Comparison of ENCODE assay signal across 9 cellular contexts in the genomic region with DNA sequence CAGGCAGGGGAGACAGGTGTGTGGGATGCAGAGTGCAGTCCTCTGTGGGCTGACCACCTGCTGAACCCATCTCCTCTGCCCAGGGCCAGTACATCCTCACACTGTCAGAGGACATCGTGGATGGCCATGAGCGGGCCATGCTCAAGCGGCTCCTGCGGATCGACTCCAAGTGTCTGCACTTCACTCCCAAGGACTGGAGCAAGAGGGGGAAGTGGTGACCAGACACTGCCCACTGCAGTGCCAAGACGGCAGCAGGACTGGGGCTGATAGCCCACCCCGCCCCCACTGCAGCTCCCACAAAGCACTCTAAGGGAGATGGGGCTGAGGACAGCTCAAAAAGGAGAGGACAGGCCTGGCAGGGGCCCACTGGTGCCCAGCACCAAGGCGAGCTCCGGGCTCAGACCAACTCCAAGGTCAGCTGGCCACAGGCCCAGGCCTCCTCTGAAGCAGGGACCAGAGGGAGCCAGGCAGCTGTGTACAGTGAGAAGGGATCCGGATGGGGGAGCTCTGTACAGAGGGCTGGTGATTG. TPM values are rescaled to one million over a fixed set of nuclear protein-coding genes. Genes with fewer than 3 reads are reported as not detected.
DNase-seq lines count a peak whose midpoint lies in the region; ATAC-seq and TF ChIP-seq lines count a peak whose summit lies in the region.
"Had no signal": no experiment of that assay in that cellular context is flagged by ENCODE, and none has a peak within 500 bp of the region (broad histone marks: within the 10 kb centered on the region; RNA-seq: fewer than 3 reads in every experiment).

No MANE protein-coding gene starts in this region.

- H3K4me3 Mint-ChIP-seq in activated T-cell treated with anti-CD3 and anti-CD28 coated beads, Interleukin-2, amount 50 U/mL, for 4 hours: peak overlapping the region; percentile 95

- ATAC-seq in activated T-cell treated with anti-CD3 and anti-CD28 coated beads, Interleukin-2, amount 50 U/mL, for 4 hours: no peak
- no peak for ATAC-seq in activated naive CD4-positive, alpha-beta T cell treated with anti-CD3 and anti-CD28 coated beads, Interleukin-2, amount 50 U/mL, for 72 hours
- ATAC-seq in thoracic aorta (ENCODE audit: insufficient number of reproducible peaks, low FRiP score, low read depth) (no peak), HG02610 (IDR thresholded peaks at IDR 0.05; ENCODE audit: unreplicated experiment) (no peak), GM19395 (IDR thresholded peaks at IDR 0.05; ENCODE audit: unreplicated experiment) (no peak)
- ATAC-seq: gastrocnemius medialis had no signal

- H3K27me3 ChIP-seq in iPS-15b (ENCODE audit: control insufficient read depth, insufficient read depth, low read length) (no peaks in the 10 kb centered on the region), thoracic aorta (replicated peaks; ENCODE audit: insufficient read depth) (no peaks in the 10 kb centered on the region)
- H3K27me3 ChIP-seq: gastrocnemius medialis had no signal

- no peak overlapping the region for H3K27ac ChIP-seq in thoracic aorta

- H3K4me1 Mint-ChIP-seq in activated T-cell treated with anti-CD3 and anti-CD28 coated beads, Interleukin-2, amount 50 U/mL, for 4 hours (ENCODE audit: low read depth): peaks cover 28% of the 10 kb centered on the region

- peak overlapping the region; percentile 83 to 88 for H3K27ac Mint-ChIP-seq in activated naive CD4-positive, alpha-beta T cell treated with anti-CD3 and anti-CD28 coated beads, Interleukin-2, amount 50 U/mL, for 72 hours

- no peak for TF ChIP-seq CTCF in thoracic aorta (IDR thresholded peaks at IDR 0.05)

- H3K36me3 Mint-ChIP-seq in activated T-cell treated with anti-CD3 and anti-CD28 coated beads, Interleukin-2, amount 50 U/mL, for 4 hours (ENCODE audit: insufficient read depth): peaks cover 31% of the 10 kb centered on the region
- H3K36me3 Mint-ChIP-seq in activated naive CD4-positive, alpha-beta T cell treated with anti-CD3 and anti-CD28 coated beads, Interleukin-2, amount 50 U/mL, for 72 hours: peaks cover 32 to 39% of the 10 kb centered on the region in 2 donors

- no peaks in the 10 kb centered on the region for H3K9me3 Mint-ChIP-seq in activated T-cell treated with anti-CD3 and anti-CD28 coated beads, Interleukin-2, amount 50 U/mL, for 4 hours
- H3K9me3 Mint-ChIP-seq in activated naive CD4-positive, alpha-beta T cell treated with anti-CD3 and anti-CD28 coated beads, Interleukin-2, amount 50 U/mL, for 72 hours: no peaks in the 10 kb centered on the region

- no peaks in the 10 kb centered on the region for H3K27me3 Mint-ChIP-seq in activated T-cell treated with anti-CD3 and anti-CD28 coated beads, Interleukin-2, amount 50 U/mL, for 4 hours (ENCODE audit: low read depth)

- DNase-seq in activated T-cell treated with anti-CD3 and anti-CD28 coated beads, Interleukin-2, amount 50 U/mL, for 4 hours: no peak
- DNase-seq in activated T-cell treated with anti-CD3 and anti-CD28 coated beads for 4 hours (no peak), thoracic aorta (ENCODE audit: low spot score) (no peak), NCI-H446 treated with DMSO at 0.1 percent for 48 hours (lab: John Stamatoyannopoulos, UW) (no peak)
- DNase-seq in activated naive CD4-positive, alpha-beta T cell treated with anti-CD3 and anti-CD28 coated beads, Interleukin-2, amount 50 U/mL, for 72 hours (ENCODE audit: low spot score in 2 of 2): no peak

- H3K9me3 ChIP-seq in iPS-15b (ENCODE audit: control insufficient read depth, insufficient read depth, low read length) (no peaks in the 10 kb centered on the region), thoracic aorta (no peaks in the 10 kb centered on the region)
- H3K9me3 ChIP-seq: gastrocnemius medialis had no signal

- no peaks in the 10 kb centered on the region for H3K4me1 ChIP-seq in iPS-15b (ENCODE audit: control insufficient read depth, insufficient read depth, low read length)
- peaks cover 15 to 22% of the 10 kb centered on the region in 2 donors for H3K4me1 ChIP-seq in thoracic aorta (ENCODE audit: control insufficient read depth in 1 of 2, low read depth in 2 of 2)

- no peak overlapping the region for H3K9ac ChIP-seq in iPS-15b (ENCODE audit: low read depth, low read length)

- peak overlapping the region; percentile 93 for H3K4me3 ChIP-seq in iPS-15b (ENCODE audit: low read depth, low read length)
- peak overlapping the region; percentile 89 for H3K4me3 ChIP-seq in thoracic aorta

- peaks cover 40% of the 10 kb centered on the region for H3K36me3 ChIP-seq in iPS-15b (ENCODE audit: control insufficient read depth, insufficient read depth, low read length)
- peaks cover 52% of the 10 kb centered on the region for H3K36me3 ChIP-seq in thoracic aorta

RNA-seq across cellular contexts. Expression of a gene that starts 1.6 kb away (rescaled TPM):
- total RNA-seq in activated T-cell treated with anti-CD3 and anti-CD28 coated beads, Interleukin-2, amount 50 U/mL, for 4 hours: 100 to 1,000 TPM in 2 of 3 donors, 10 to 100 TPM in 1; 95.6 to 122 (median 115) TPM
- total RNA-seq in activated naive CD4-positive, alpha-beta T cell treated with anti-CD3 and anti-CD28 coated beads, Interleukin-2, amount 50 U/mL, for 72 hours: 10 to 100 TPM; 40.9 to 93.0 TPM
- 100 to 1,000 TPM; 138 to 185 TPM for total RNA-seq in thoracic aorta

RNA-seq across cellular contexts. Expression of a gene that starts 7.0 kb away (rescaled TPM):
- 10 to 100 TPM; 81.7 to 96.5 (median 85.1) TPM for total RNA-seq in activated T-cell treated with anti-CD3 and anti-CD28 coated beads, Interleukin-2, amount 50 U/mL, for 4 hours
- total RNA-seq in activated naive CD4-positive, alpha-beta T cell treated with anti-CD3 and anti-CD28 coated beads, Interleukin-2, amount 50 U/mL, for 72 hours: 100 to 1,000 TPM in 1 of 2 donors, 10 to 100 TPM in 1; 61.4 to 106 TPM
- 10 to 100 TPM; 49.0 to 50.5 TPM for total RNA-seq in thoracic aorta

RNA-seq across cellular contexts. Expression of a gene that starts 56.3 kb away (rescaled TPM):
- 100 to 1,000 TPM; 108 to 118 (median 111) TPM for total RNA-seq in activated T-cell treated with anti-CD3 and anti-CD28 coated beads, Interleukin-2, amount 50 U/mL, for 4 hours
- total RNA-seq in activated naive CD4-positive, alpha-beta T cell treated with anti-CD3 and anti-CD28 coated beads, Interleukin-2, amount 50 U/mL, for 72 hours: 10 to 100 TPM; 81.7 to 97.8 TPM
- total RNA-seq in thoracic aorta: 10 to 100 TPM; 81.5 to 84.4 TPM
